ENCODE assay signal across 1 cellular context in the genomic region with DNA sequence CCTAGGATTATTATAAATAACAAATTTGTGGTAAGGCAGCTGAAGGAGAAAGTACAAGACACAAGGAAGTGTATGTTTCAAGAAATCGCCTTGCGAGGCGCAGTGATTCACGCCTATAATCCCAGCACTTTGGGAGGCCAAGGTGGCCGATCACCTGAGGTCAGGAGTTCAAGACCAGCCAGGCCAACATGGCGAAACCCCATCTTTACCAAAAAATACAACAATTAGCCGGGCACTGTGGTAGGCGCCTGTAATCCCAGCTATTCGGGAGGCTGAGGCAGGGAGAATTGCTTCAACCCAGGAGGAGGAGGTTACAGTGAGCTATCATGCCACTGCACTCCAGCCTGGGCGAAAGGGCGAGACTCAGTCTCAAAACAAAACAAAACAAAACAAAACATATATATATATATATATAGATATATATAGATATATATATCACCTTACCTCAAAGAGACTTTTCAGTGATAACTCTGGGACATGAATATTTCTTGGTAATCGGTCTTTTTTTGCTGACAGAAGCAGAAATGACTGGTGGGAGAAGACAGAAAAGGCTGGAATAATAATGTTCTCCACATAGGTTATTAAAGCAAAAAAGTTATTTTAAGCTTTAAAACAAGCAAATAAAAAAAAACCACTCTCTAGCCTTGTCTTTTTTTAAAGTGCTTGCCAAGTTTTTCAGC.
TF ChIP-seq lines count a peak whose summit lies in the region.

No MANE protein-coding gene starts in this region.

TF ChIP-seq in GM23338, 12 proteins besides CTCF, POLR2A, EP300 and RAD21 (continued from another document):
- TF ChIP-seq EZH2 (IDR thresholded peaks at IDR 0.05; ENCODE audit: low read depth, unreplicated experiment) (no peak), ZNF114 (CRISPR knock-in tag; IDR thresholded peaks at IDR 0.05) (no peak), CREB1 (CRISPR knock-in tag; IDR thresholded peaks at IDR 0.05; ENCODE audit: low read depth) (no peak), STAT1 (IDR thresholded peaks at IDR 0.05; ENCODE audit: unreplicated experiment) (no peak), POLR2AphosphoS5 (IDR thresholded peaks at IDR 0.05; ENCODE audit: low read depth) (no peak), EZH2phosphoT487 (IDR thresholded peaks at IDR 0.05; ENCODE audit: unreplicated experiment) (no peak), JUNB (IDR thresholded peaks at IDR 0.05; ENCODE audit: unreplicated experiment) (no peak), NANOG (IDR thresholded peaks at IDR 0.05; ENCODE audit: borderline replicate concordance) (no peak), ZNF331 (CRISPR knock-in tag; IDR thresholded peaks at IDR 0.05; ENCODE audit: low read depth) (no peak)
- TF ChIP-seq, protein P1, sequence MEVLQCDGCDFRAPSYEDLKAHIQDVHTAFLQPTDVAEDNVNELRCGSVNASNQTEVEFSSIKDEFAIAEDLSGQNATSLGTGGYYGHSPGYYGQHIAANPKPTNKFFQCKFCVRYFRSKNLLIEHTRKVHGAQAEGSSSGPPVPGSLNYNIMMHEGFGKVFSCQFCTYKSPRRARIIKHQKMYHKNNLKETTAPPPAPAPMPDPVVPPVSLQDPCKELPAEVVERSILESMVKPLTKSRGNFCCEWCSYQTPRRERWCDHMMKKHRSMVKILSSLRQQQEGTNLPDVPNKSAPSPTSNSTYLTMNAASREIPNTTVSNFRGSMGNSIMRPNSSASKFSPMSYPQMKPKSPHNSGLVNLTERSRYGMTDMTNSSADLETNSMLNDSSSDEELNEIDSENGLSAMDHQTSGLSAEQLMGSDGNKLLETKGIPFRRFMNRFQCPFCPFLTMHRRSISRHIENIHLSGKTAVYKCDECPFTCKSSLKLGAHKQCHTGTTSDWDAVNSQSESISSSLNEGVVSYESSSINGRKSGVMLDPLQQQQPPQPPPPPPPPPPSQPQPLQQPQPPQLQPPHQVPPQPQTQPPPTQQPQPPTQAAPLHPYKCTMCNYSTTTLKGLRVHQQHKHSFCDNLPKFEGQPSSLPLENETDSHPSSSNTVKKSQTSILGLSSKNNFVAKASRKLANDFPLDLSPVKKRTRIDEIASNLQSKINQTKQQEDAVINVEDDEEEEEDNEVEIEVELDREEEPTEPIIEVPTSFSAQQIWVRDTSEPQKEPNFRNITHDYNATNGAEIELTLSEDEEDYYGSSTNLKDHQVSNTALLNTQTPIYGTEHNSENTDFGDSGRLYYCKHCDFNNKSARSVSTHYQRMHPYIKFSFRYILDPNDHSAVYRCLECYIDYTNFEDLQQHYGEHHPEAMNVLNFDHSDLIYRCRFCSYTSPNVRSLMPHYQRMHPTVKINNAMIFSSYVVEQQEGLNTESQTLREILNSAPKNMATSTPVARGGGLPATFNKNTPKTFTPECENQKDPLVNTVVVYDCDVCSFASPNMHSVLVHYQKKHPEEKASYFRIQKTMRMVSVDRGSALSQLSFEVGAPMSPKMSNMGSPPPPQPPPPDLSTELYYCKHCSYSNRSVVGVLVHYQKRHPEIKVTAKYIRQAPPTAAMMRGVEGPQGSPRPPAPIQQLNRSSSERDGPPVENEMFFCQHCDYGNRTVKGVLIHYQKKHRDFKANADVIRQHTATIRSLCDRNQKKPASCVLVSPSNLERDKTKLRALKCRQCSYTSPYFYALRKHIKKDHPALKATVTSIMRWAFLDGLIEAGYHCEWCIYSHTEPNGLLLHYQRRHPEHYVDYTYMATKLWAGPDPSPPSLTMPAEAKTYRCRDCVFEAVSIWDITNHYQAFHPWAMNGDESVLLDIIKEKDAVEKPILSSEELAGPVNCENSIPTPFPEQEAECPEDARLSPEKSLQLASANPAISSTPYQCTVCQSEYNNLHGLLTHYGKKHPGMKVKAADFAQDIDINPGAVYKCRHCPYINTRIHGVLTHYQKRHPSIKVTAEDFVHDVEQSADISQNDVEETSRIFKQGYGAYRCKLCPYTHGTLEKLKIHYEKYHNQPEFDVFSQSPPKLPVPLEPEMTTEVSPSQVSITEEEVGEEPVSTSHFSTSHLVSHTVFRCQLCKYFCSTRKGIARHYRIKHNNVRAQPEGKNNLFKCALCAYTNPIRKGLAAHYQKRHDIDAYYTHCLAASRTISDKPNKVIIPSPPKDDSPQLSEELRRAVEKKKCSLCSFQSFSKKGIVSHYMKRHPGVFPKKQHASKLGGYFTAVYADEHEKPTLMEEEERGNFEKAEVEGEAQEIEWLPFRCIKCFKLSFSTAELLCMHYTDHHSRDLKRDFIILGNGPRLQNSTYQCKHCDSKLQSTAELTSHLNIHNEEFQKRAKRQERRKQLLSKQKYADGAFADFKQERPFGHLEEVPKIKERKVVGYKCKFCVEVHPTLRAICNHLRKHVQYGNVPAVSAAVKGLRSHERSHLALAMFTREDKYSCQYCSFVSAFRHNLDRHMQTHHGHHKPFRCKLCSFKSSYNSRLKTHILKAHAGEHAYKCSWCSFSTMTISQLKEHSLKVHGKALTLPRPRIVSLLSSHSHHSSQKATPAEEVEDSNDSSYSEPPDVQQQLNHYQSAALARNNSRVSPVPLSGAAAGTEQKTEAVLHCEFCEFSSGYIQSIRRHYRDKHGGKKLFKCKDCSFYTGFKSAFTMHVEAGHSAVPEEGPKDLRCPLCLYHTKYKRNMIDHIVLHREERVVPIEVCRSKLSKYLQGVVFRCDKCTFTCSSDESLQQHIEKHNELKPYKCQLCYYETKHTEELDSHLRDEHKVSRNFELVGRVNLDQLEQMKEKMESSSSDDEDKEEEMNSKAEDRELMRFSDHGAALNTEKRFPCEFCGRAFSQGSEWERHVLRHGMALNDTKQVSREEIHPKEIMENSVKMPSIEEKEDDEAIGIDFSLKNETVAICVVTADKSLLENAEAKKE (CRISPR knock-in tag; IDR thresholded peaks at IDR 0.05): no peak
- TF ChIP-seq, protein P2, sequence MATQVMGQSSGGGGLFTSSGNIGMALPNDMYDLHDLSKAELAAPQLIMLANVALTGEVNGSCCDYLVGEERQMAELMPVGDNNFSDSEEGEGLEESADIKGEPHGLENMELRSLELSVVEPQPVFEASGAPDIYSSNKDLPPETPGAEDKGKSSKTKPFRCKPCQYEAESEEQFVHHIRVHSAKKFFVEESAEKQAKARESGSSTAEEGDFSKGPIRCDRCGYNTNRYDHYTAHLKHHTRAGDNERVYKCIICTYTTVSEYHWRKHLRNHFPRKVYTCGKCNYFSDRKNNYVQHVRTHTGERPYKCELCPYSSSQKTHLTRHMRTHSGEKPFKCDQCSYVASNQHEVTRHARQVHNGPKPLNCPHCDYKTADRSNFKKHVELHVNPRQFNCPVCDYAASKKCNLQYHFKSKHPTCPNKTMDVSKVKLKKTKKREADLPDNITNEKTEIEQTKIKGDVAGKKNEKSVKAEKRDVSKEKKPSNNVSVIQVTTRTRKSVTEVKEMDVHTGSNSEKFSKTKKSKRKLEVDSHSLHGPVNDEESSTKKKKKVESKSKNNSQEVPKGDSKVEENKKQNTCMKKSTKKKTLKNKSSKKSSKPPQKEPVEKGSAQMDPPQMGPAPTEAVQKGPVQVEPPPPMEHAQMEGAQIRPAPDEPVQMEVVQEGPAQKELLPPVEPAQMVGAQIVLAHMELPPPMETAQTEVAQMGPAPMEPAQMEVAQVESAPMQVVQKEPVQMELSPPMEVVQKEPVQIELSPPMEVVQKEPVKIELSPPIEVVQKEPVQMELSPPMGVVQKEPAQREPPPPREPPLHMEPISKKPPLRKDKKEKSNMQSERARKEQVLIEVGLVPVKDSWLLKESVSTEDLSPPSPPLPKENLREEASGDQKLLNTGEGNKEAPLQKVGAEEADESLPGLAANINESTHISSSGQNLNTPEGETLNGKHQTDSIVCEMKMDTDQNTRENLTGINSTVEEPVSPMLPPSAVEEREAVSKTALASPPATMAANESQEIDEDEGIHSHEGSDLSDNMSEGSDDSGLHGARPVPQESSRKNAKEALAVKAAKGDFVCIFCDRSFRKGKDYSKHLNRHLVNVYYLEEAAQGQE (IDR thresholded peaks at IDR 0.05; ENCODE audit: unreplicated experiment): no peak
